Comparison of ENCODE assay signal across 18 cellular contexts in genomic region chr1:85359874-85360708, GRCh38.
DNase-seq lines count a peak whose midpoint lies in the region; FAIRE-seq and TF ChIP-seq lines count a peak whose summit lies in the region.
"Had no signal": no experiment of that assay in that cellular context is flagged by ENCODE, and none has a peak within 500 bp of the region (broad histone marks: within the 10 kb centered on the region; RNA-seq: fewer than 3 reads in every experiment).

No MANE protein-coding gene starts in this region.

- H3K36me3 ChIP-seq in astrocyte (ENCODE audit: insufficient read depth, low read length), result peaks cover 3% of the 10 kb centered on the region
- H3K36me3 ChIP-seq: upper lobe of right lung had no signal

- no peaks in the 10 kb centered on the region for H4K20me1 ChIP-seq in astrocyte (ENCODE audit: insufficient read depth, low read length)

- DNase-seq in HFFc6 (peak; percentile 64), astrocyte (ENCODE audit: low read depth) (no peak), iris pigment epithelial cell (ENCODE audit: low read depth) (peak; percentile 64), stromal cell of bone marrow (ENCODE audit: low read depth) (peak; percentile 34), DMS53 treated with DMSO at 0.1 percent for 48 hours (lab: John Stamatoyannopoulos, UW; ENCODE audit: unreplicated experiment) (no peak), hypothalamus (lab: John Stamatoyannopoulos, UW) (no peak), KG1 (lab: John Stamatoyannopoulos, UW) (no peak)
- no peak for DNase-seq in activated T-cell treated with anti-CD3 and anti-CD28 coated beads, Interleukin-2, amount 50 U/mL, for 48 hours
- DNase-seq: activated CD8-positive, alpha-beta T cell treated with anti-CD3 and anti-CD28 coated beads, Interleukin-2, amount 10 ng/mL, durations not matched to agents 7 days and 5 days; CD8-positive, alpha-beta T cell; effector memory CD4-positive, alpha-beta T cell; islet precursor cell; NCI-H1105; stimulated activated CD4-positive, alpha-beta T cell treated with anti-CD3 and anti-CD28 coated beads, Interleukin-2, amount 100 ng/mL, for 48 hours; upper lobe of right lung had no signal

- peak overlapping the region; percentile 48 for H3K4me3 Mint-ChIP-seq in HFFc6
- H3K4me3 Mint-ChIP-seq in astrocyte (ENCODE audit: unreplicated experiment), result no peak overlapping the region
- H3K4me3 Mint-ChIP-seq: activated CD8-positive, alpha-beta T cell treated with anti-CD3 and anti-CD28 coated beads, Interleukin-2, amount 10 ng/mL, durations not matched to agents 7 days and 5 days; CD8-positive, alpha-beta T cell had no signal

- peak overlapping the region; percentile 54 for H3K4me2 ChIP-seq in astrocyte (ENCODE audit: low read length)

- H3K27me3 Mint-ChIP-seq in HFFc6 (ENCODE audit: insufficient read depth) (peaks cover 6% of the 10 kb centered on the region), astrocyte (ENCODE audit: low read depth, unreplicated experiment) (no peaks in the 10 kb centered on the region)
- H3K27me3 Mint-ChIP-seq: progenitor cell of endocrine pancreas had no signal

- H3K9me3 Mint-ChIP-seq in HFFc6, result no peaks in the 10 kb centered on the region
- no peaks in the 10 kb centered on the region for H3K9me3 Mint-ChIP-seq in astrocyte (ENCODE audit: unreplicated experiment)
- H3K9me3 Mint-ChIP-seq: activated T-helper 2 cell treated with anti-CD3 and anti-CD28 coated beads, Interferon-gamma antibody, Interleukin-2, Interleukin-4, amounts not matched to agents 10 μg/mL and 5 μg/mL and 100 μg/mL, durations not matched to agents 14 hours and 24 hours and 36 hours; CD8-positive, alpha-beta T cell had no signal

- H3K9me3 ChIP-seq in astrocyte (ENCODE audit: insufficient read depth, low read depth, low read length), result no peaks in the 10 kb centered on the region
- H3K9me3 ChIP-seq: upper lobe of right lung had no signal

- peak; percentile 65 for FAIRE-seq in astrocyte (lab: Jason Lieb, UNC)
- FAIRE-seq: HepG2 had no signal

- H3K4me1 Mint-ChIP-seq in HFFc6 (ENCODE audit: low read depth) (peaks cover 97% of the 10 kb centered on the region), astrocyte (ENCODE audit: low read depth, unreplicated experiment) (peaks cover 33% of the 10 kb centered on the region)

- H3K79me2 ChIP-seq in astrocyte (ENCODE audit: insufficient read depth, low read length), result peaks cover 70% of the 10 kb centered on the region

- peak overlapping the region; percentile 17 for H3K9ac ChIP-seq in astrocyte (ENCODE audit: low read length)

- TF ChIP-seq CTCF in HFFc6 (IDR thresholded peaks at IDR 0.05) (no peak), astrocyte (IDR thresholded peaks at IDR 0.05; ENCODE audit: insufficient read depth, low read depth, low read length) (no peak)

- H3K36me3 Mint-ChIP-seq in HFFc6 (ENCODE audit: low read depth) (peaks cover 57% of the 10 kb centered on the region), astrocyte (ENCODE audit: low read depth, unreplicated experiment) (peaks cover 4% of the 10 kb centered on the region)
- H3K36me3 Mint-ChIP-seq: CD8-positive, alpha-beta T cell had no signal

- H3K27ac ChIP-seq in astrocyte (ENCODE audit: low read depth, low read length), result peak overlapping the region; percentile 53
- H3K27ac ChIP-seq: upper lobe of right lung had no signal

- H3K27ac Mint-ChIP-seq in HFFc6, result peak overlapping the region; percentile 86
- H3K27ac Mint-ChIP-seq in astrocyte (ENCODE audit: unreplicated experiment), result no peak overlapping the region
- H3K27ac Mint-ChIP-seq: activated CD8-positive, alpha-beta T cell treated with anti-CD3 and anti-CD28 coated beads, Interleukin-2, amount 10 ng/mL, durations not matched to agents 7 days and 5 days; activated T-helper 2 cell treated with anti-CD3 and anti-CD28 coated beads, Interferon-gamma antibody, Interleukin-2, Interleukin-4, amounts not matched to agents 10 μg/mL and 5 μg/mL and 100 μg/mL, durations not matched to agents 14 hours and 24 hours and 36 hours; CD8-positive, alpha-beta T cell; progenitor cell of endocrine pancreas had no signal

- H2AFZ ChIP-seq in astrocyte (ENCODE audit: low read depth, low read length), result no peak overlapping the region

- no peak overlapping the region for H3K4me3 ChIP-seq in astrocyte (ENCODE audit: insufficient read depth, low read depth, low read length)
- H3K4me3 ChIP-seq: upper lobe of right lung had no signal

- peaks cover 26% of the 10 kb centered on the region for H3K4me1 ChIP-seq in astrocyte (ENCODE audit: insufficient read depth, low read length)

- H3K27me3 ChIP-seq in astrocyte (ENCODE audit: insufficient read depth, low read length), result no peaks in the 10 kb centered on the region
- H3K27me3 ChIP-seq: upper lobe of right lung had no signal

Comparison
In these comparisons a context has a peak if more than half of its experiments do, and no peak if none do; other contexts are left out.
1. DNase-seq: peak in HFFc6 (single experiment), iris pigment epithelial cell (single experiment) and stromal cell of bone marrow (single experiment); none in astrocyte (single experiment), DMS53 treated with DMSO at 0.1 percent for 48 hours (single experiment), hypothalamus (0 of 51), activated T-cell treated with anti-CD3 and anti-CD28 coated beads, Interleukin-2, amount 50 U/mL, for 48 hours (0 of 2) and KG1 (single experiment).